In genomic region chr2:219058541-219059374, GRCh38 we compare ENCODE assay signal across 10 cellular contexts. TPM values are rescaled to one million over a fixed set of nuclear protein-coding genes. Genes with fewer than 3 reads are reported as not detected.
A peak's percentile ranks its signal among the peaks of the same experiment; 100 is the strongest.
DNase-seq lines count a peak whose midpoint lies in the region; ATAC-seq and TF ChIP-seq lines count a peak whose summit lies in the region.
"Had no signal": no experiment of that assay in that cellular context is flagged by ENCODE, and none has a peak within 500 bp of the region (broad histone marks: within the 10 kb centered on the region; RNA-seq: fewer than 3 reads in every experiment).

No MANE protein-coding gene starts in this region.

- intact Hi-C loops in Panc1 (cut with micrococcal nuclease; ENCODE audit: unreplicated experiment) = loop anchor here (5.0 to 10.0 kb wide), 3 partner anchors 59 to 246 kb away; partner anchors contain the start of gene PTPRN
- intact Hi-C loops in left ventricle myocardium inferior (cut with micrococcal nuclease) = loop anchor here (5.0 kb wide), 1 partner anchor 94 kb away; no protein-coding TSS in a partner anchor

- H3K4me3 ChIP-seq in Panc1 (ENCODE audit: low read depth in 2 of 2, low read length in 2 of 2) = peak overlapping the region; percentile 18 to 37
- H3K4me3 ChIP-seq in left ventricle myocardium inferior = peak overlapping the region; percentile 55
- peak overlapping the region; percentile 68 for H3K4me3 ChIP-seq in rectal smooth muscle tissue (ENCODE audit: low read length)

- peak overlapping the region; percentile 43 for H3K9ac ChIP-seq in rectal smooth muscle tissue (ENCODE audit: low read length)

- H3K9me3 ChIP-seq in Panc1 (ENCODE audit: control insufficient read depth, insufficient read depth, low read depth, low read length) (no peaks in the 10 kb centered on the region), left ventricle myocardium inferior (replicated peaks) (no peaks in the 10 kb centered on the region)

- H3K36me3 ChIP-seq in Panc1 (ENCODE audit: control insufficient read depth, insufficient read depth, low read length) (no peaks in the 10 kb centered on the region), left ventricle myocardium inferior (no peaks in the 10 kb centered on the region), rectal smooth muscle tissue (ENCODE audit: control insufficient read depth, insufficient read depth, low read length) (peaks cover 6% of the 10 kb centered on the region)

- BruUV-seq in Panc1 (replicated peaks; lab: Mats Ljungman, UMichigan) = no TSS peak

- DNase-seq in GM13976 (ENCODE audit: low spot score) (peak; percentile 47), Panc1 (ENCODE audit: low read depth, low spot score) (no peak), left ventricle myocardium inferior (peak; percentile 50), NCI-H748 (lab: John Stamatoyannopoulos, UW; ENCODE audit: unreplicated experiment) (no peak), T-helper 9 cell (no peak)
- DNase-seq in central memory CD4-positive, alpha-beta T cell = no peak

- H3K27me3 ChIP-seq in Panc1 (ENCODE audit: control insufficient read depth, insufficient read depth, low read length) (peaks cover 30% of the 10 kb centered on the region), left ventricle myocardium inferior (ENCODE audit: low read depth) (peaks cover 100% of the 10 kb centered on the region), rectal smooth muscle tissue (ENCODE audit: control insufficient read depth, insufficient read depth, low read length) (peaks cover 40% of the 10 kb centered on the region)

- POLR2A ChIA-PET in Panc1 (lab: Charles Lee) = interaction anchor here (0.6 to 1.2 kb wide), 2 partner anchors 18 to 100 kb away, joined by 3 to 19 read pairs; no protein-coding TSS in a partner anchor

- TF ChIP-seq CTCF in GM13976 (IDR thresholded peaks at IDR 0.05; ENCODE audit: borderline replicate concordance, control extremely low read depth, extremely low read depth, insufficient read depth, missing control alignments) (no peak), Panc1 (IDR thresholded peaks at IDR 0.05) (no peak), left ventricle myocardium inferior (IDR thresholded peaks at IDR 0.05; ENCODE audit: borderline replicate concordance) (no peak)

- H3K27ac ChIP-seq in Panc1 (ENCODE audit: low read length) (no peak overlapping the region), left ventricle myocardium inferior (replicated peaks) (no peak overlapping the region), rectal smooth muscle tissue (ENCODE audit: low read depth, low read length) (no peak overlapping the region)
- H3K27ac ChIP-seq: epithelial cell of prostate had no signal

- CTCF ChIA-PET in Panc1 (lab: Charles Lee) = interaction anchor here (0.6 to 2.7 kb wide), 9 partner anchors 29 to 96 kb away, joined by 3 to 17 read pairs (median 4); no protein-coding TSS in a partner anchor

- in situ Hi-C loops in GM13976 (cut with MboI; ENCODE audit: low sequenced_read_pairs, unreplicated experiment) (no loop called here), Panc1 (cut with HindIII; ENCODE audit: low pct_unique_long_range_greater_than_20kb, low sequenced_read_pairs) (no loop called here)

- ATAC-seq in Panc1 = peak; percentile 42
- no peak for ATAC-seq in GM19023 (IDR thresholded peaks at IDR 0.05; ENCODE audit: unreplicated experiment)

- H3K4me1 ChIP-seq in Panc1 (ENCODE audit: control insufficient read depth, insufficient read depth, low read length) (peaks cover 21% of the 10 kb centered on the region), left ventricle myocardium inferior (peaks cover 41% of the 10 kb centered on the region), rectal smooth muscle tissue (ENCODE audit: control insufficient read depth, insufficient read depth, low read length) (peaks cover 12% of the 10 kb centered on the region)

RNA-seq across cellular contexts. Expression of gene IHH, which starts 2.0 kb away (rescaled TPM):
- total RNA-seq in Panc1 (2021; ENCODE audit: unreplicated experiment) (0.23 TPM), left ventricle myocardium inferior (not detected)
- 0.15 TPM for polyA plus RNA-seq in Panc1 (2012; ENCODE audit: insufficient read length)
- total RNA-seq: activated CD8-positive, alpha-beta T cell treated with anti-CD3 and anti-CD28 coated beads, Interleukin-2, amount 10 ng/mL, durations not matched to agents 7 days and 5 days had no signal

RNA-seq across cellular contexts. Expression of gene CFAP65, which starts 17.4 kb away (rescaled TPM):
- total RNA-seq in Panc1 (2021; ENCODE audit: unreplicated experiment) = 0.33 TPM
- polyA plus RNA-seq in Panc1 (2012; ENCODE audit: insufficient read length) = 0.10 TPM
- total RNA-seq in left ventricle myocardium inferior = not detected
- total RNA-seq: activated CD8-positive, alpha-beta T cell treated with anti-CD3 and anti-CD28 coated beads, Interleukin-2, amount 10 ng/mL, durations not matched to agents 7 days and 5 days had no signal

Comparison
In these comparisons a context has a peak if more than half of its experiments do, and no peak if none do; other contexts are left out.
1. DNase-seq: peak in GM13976 (single experiment) and left ventricle myocardium inferior (single experiment); none in Panc1 (single experiment), NCI-H748 (single experiment), T-helper 9 cell (single experiment) and central memory CD4-positive, alpha-beta T cell (single experiment).
2. Peak in every context shown above with its lines, with median percentiles within 50 percentile points of each other: H3K4me3 ChIP-seq.